ENCODE assay signal across 18 cellular contexts in genomic region chr4:8819421-8820177, GRCh38. TPM values are rescaled to one million over a fixed set of nuclear protein-coding genes. Genes with fewer than 3 reads are reported as not detected.
DNase-seq lines count a peak whose midpoint lies in the region; ATAC-seq, FAIRE-seq and TF ChIP-seq lines count a peak whose summit lies in the region.
"Had no signal": no experiment of that assay in that cellular context is flagged by ENCODE, and none has a peak within 500 bp of the region (broad histone marks: within the 10 kb centered on the region; RNA-seq: fewer than 3 reads in every experiment).

No MANE protein-coding gene starts in this region.

- no peak for ATAC-seq in Right ventricle myocardium superior (ENCODE audit: poor library complexity)
- ATAC-seq in left ventricle myocardium superior, result no peak

- peak overlapping the region; percentile 73 for H3K4me3 ChIP-seq in OCI-LY3 (ENCODE audit: low read length)
- H3K4me3 ChIP-seq in kidney (ENCODE audit: low read length in 2 of 2), result no peak overlapping the region
- no peak overlapping the region for H3K4me3 ChIP-seq in vagina
- H3K4me3 ChIP-seq: thyroid gland had no signal

- no peaks in the 10 kb centered on the region for H3K79me2 ChIP-seq in OCI-LY3 (ENCODE audit: low read length)

- peak; percentile 49 for TF ChIP-seq CTCF in OCI-LY3 (IDR thresholded peaks at IDR 0.05; ENCODE audit: low read depth, low read length)
- no peak for TF ChIP-seq CTCF in kidney (IDR thresholded peaks at IDR 0.05; ENCODE audit: borderline replicate concordance, extremely low read depth, insufficient read depth)
- TF ChIP-seq CTCF in vagina (IDR thresholded peaks at IDR 0.05), result no peak

- peak overlapping the region; percentile 55; the same call in 1 of the 2 replicates for H2AFZ ChIP-seq in OCI-LY3 (ENCODE audit: low read depth, low read length)

- H3K36me3 ChIP-seq in OCI-LY3 (replicated peaks; ENCODE audit: low read depth, low read length) (no peaks in the 10 kb centered on the region), kidney (ENCODE audit: control insufficient read depth in 1 of 2, insufficient read depth in 2 of 2, low read length in 2 of 2) (no peaks in the 10 kb centered on the region), vagina (no peaks in the 10 kb centered on the region)
- H3K36me3 ChIP-seq: thyroid gland had no signal

- H3K4me2 ChIP-seq in OCI-LY3 (ENCODE audit: low read length), result peak overlapping the region; percentile 95

- no peak for TF ChIP-seq POLR2A in vagina (IDR thresholded peaks at IDR 0.05)

- no peak for FAIRE-seq in kidney (lab: Jason Lieb, UNC)
- FAIRE-seq: astrocyte, colon, G401.6 had no signal

- DNase-seq in Right ventricle myocardium superior (peak; percentile 13), left ventricle myocardium superior (no peak), kidney (peak; percentile 50), vagina (ENCODE audit: extremely low spot score in 2 of 2) (peak; percentile 64 to 94), mucosa of gallbladder (ENCODE audit: low spot score) (no peak), NCI-H1694 (lab: John Stamatoyannopoulos, UW) (no peak)
- no peak for DNase-seq in activated CD4-positive, alpha-beta T cell treated with anti-CD3 and anti-CD28 coated beads, Interleukin-2, amount 50 U/mL, for 4 hours
- DNase-seq: activated naive CD4-positive, alpha-beta T cell treated with Interleukin-2 at 50 U/mL for 16 hours; COR-L47; NCI-H187 treated with DMSO at 0.1 percent for 48 hours; NCI-H510A treated with DMSO at 0.1 percent for 48 hours; stimulated activated CD4-positive, alpha-beta T cell treated with anti-CD3 and anti-CD28 coated beads, Interleukin-4, amount 100 ng/mL, for 4 hours; thyroid gland had no signal

- H3K4me1 ChIP-seq in OCI-LY3 (ENCODE audit: low read length) (peaks cover 39% of the 10 kb centered on the region), kidney (ENCODE audit: control insufficient read depth in 1 of 2, insufficient read depth in 1 of 2, low read depth in 1 of 2, low read length in 2 of 2) (no peaks in the 10 kb centered on the region), vagina (no peaks in the 10 kb centered on the region)
- H3K4me1 ChIP-seq: thyroid gland had no signal

- intact Hi-C loops in Right ventricle myocardium superior (cut with DNase I), result no loop called here
- intact Hi-C loops in left ventricle myocardium superior (cut with micrococcal nuclease), result no loop called here
- intact Hi-C loops in kidney (cut with DNase I), result no loop called here
- intact Hi-C loops in vagina (cut with DNase I), result no loop called here

- H3K9me3 ChIP-seq in OCI-LY3 (ENCODE audit: insufficient read depth, low read length) (no peaks in the 10 kb centered on the region), kidney (ENCODE audit: control insufficient read depth in 1 of 2, low read length in 2 of 2) (no peaks in the 10 kb centered on the region), vagina (no peaks in the 10 kb centered on the region)
- H3K9me3 ChIP-seq: thyroid gland had no signal

- peak overlapping the region; percentile 82 for H3K27ac ChIP-seq in OCI-LY3 (ENCODE audit: low read length)
- H3K27ac ChIP-seq in kidney (ENCODE audit: low read depth in 2 of 2, low read length in 2 of 2), result no peak overlapping the region
- no peak overlapping the region for H3K27ac ChIP-seq in vagina
- H3K27ac ChIP-seq: thyroid gland had no signal

- peak overlapping the region; percentile 65 for H3K9ac ChIP-seq in OCI-LY3 (ENCODE audit: low read length)
- H3K9ac ChIP-seq in kidney (ENCODE audit: low read length in 2 of 2), result no peak overlapping the region

- no peaks in the 10 kb centered on the region for H4K20me1 ChIP-seq in OCI-LY3 (ENCODE audit: insufficient read depth, low read length)

- H3K27me3 ChIP-seq in OCI-LY3 (ENCODE audit: low read depth, low read length) (no peaks in the 10 kb centered on the region), vagina (no peaks in the 10 kb centered on the region)
- H3K27me3 ChIP-seq: thyroid gland had no signal

RNA-seq across cellular contexts. Expression of gene HMX1, which starts 52.0 kb away (rescaled TPM):
- total RNA-seq in Right ventricle myocardium superior (not detected), left ventricle myocardium superior (not detected), kidney (not detected), vagina (not detected), mucosa of gallbladder (not detected)
- polyA plus RNA-seq in kidney (ENCODE audit: insufficient read depth, low read depth, low replicate concordance), result not detected
- total RNA-seq: lung microvascular endothelial cell had no signal

Comparison
In these comparisons a context has a peak if more than half of its experiments do, and no peak if none do; other contexts are left out.
1. DNase-seq: peak in Right ventricle myocardium superior (single experiment), kidney (single experiment) and vagina (2 of 2); none in left ventricle myocardium superior (single experiment), activated CD4-positive, alpha-beta T cell treated with anti-CD3 and anti-CD28 coated beads, Interleukin-2, amount 50 U/mL, for 4 hours (0 of 2), mucosa of gallbladder (single experiment) and NCI-H1694 (single experiment).